Comparison of ENCODE assay signal across 8 cellular contexts in genomic region chr10:104267721-104268690, GRCh38. TPM values are rescaled to one million over a fixed set of nuclear protein-coding genes. Genes with fewer than 3 reads are reported as not detected.
A peak's percentile ranks its signal among the peaks of the same experiment; 100 is the strongest.
DNase-seq lines count a peak whose midpoint lies in the region; ATAC-seq and TF ChIP-seq lines count a peak whose summit lies in the region.

No MANE protein-coding gene starts in this region.

- ATAC-seq in HG02623 (IDR thresholded peaks at IDR 0.05; ENCODE audit: unreplicated experiment) = no peak
- no peak for ATAC-seq in HG02798 (IDR thresholded peaks at IDR 0.05; ENCODE audit: poor library complexity, unreplicated experiment)

- H3K9me3 ChIP-seq in iPS-18a (ENCODE audit: control insufficient read depth, low read depth, low read length) = no peaks in the 10 kb centered on the region

- peaks cover 23% of the 10 kb centered on the region for H3K36me3 ChIP-seq in iPS-18a (ENCODE audit: control insufficient read depth, low read depth, low read length)

- no peaks in the 10 kb centered on the region for H3K27me3 Mint-ChIP-seq in activated naive CD4-positive, alpha-beta T cell treated with anti-CD3 and anti-CD28 coated beads for 36 hours (ENCODE audit: low read depth)

- H3K27me3 ChIP-seq in iPS-18a (ENCODE audit: control insufficient read depth, insufficient read depth, low read length) = no peaks in the 10 kb centered on the region

- peak overlapping the region; percentile 84 for H3K4me3 Mint-ChIP-seq in activated naive CD4-positive, alpha-beta T cell treated with anti-CD3 and anti-CD28 coated beads for 36 hours

- H3K4me3 ChIP-seq in AG04449 (ENCODE audit: low read depth, low read length) = peak overlapping the region; percentile 83
- H3K4me3 ChIP-seq in iPS-18a (ENCODE audit: low read length) = peak overlapping the region; percentile 80

- H3K36me3 Mint-ChIP-seq in activated naive CD4-positive, alpha-beta T cell treated with anti-CD3 and anti-CD28 coated beads for 36 hours (ENCODE audit: low read depth) = peaks cover 45% of the 10 kb centered on the region

- TF ChIP-seq CTCF in AG04449 (IDR thresholded peaks at IDR 0.05; ENCODE audit: insufficient read depth, low read length, missing control alignments) = no peak

- H3K27ac Mint-ChIP-seq in activated naive CD4-positive, alpha-beta T cell treated with anti-CD3 and anti-CD28 coated beads for 36 hours = peak overlapping the region; percentile 99

- intact Hi-C loops in activated naive CD4-positive, alpha-beta T cell treated with anti-CD3 and anti-CD28 coated beads for 36 hours (cut with micrococcal nuclease) = loop anchor here (1.0 to 5.0 kb wide), 9 partner anchors 8 to 359 kb away; no protein-coding TSS in a partner anchor

- no peaks in the 10 kb centered on the region for H3K9me3 Mint-ChIP-seq in activated naive CD4-positive, alpha-beta T cell treated with anti-CD3 and anti-CD28 coated beads for 36 hours

- H3K9ac ChIP-seq in iPS-18a (ENCODE audit: low read length) = peak overlapping the region; percentile 87

- DNase-seq in AG04449 (ENCODE audit: low read depth, low spot score) = no peak
- peak; percentile 18 for DNase-seq in HEK293T (ENCODE audit: extremely low spot score)
- DNase-seq in activated naive CD4-positive, alpha-beta T cell treated with anti-CD3 and anti-CD28 coated beads for 36 hours = peak; percentile 65
- peak; percentile 34 for DNase-seq in stimulated activated CD4-positive, alpha-beta T cell treated with anti-CD3 and anti-CD28 coated beads, Interleukin-4, amount 100 ng/mL, for 1 hour
- no peak for DNase-seq in NCI-H2196 (lab: John Stamatoyannopoulos, UW; ENCODE audit: unreplicated experiment)

- no peaks in the 10 kb centered on the region for H3K4me1 ChIP-seq in iPS-18a (ENCODE audit: control insufficient read depth, low read depth, low read length)

- peaks cover 48% of the 10 kb centered on the region for H3K4me1 Mint-ChIP-seq in activated naive CD4-positive, alpha-beta T cell treated with anti-CD3 and anti-CD28 coated beads for 36 hours (ENCODE audit: low read depth)

- CTCF ChIA-PET in AG04449 (lab: Yijun Ruan, JAX) (interaction anchor here (1.2 to 1.4 kb wide), 2 partner anchors 13 to 83 kb away, joined by 3 to 7 read pairs; partner anchors contain the start of gene GSTO1), HEK293T (lab: Yijun Ruan, JAX) (interaction anchor here (0.8 kb wide), 1 partner anchor 11 kb away, joined by 4 read pairs; no protein-coding TSS in a partner anchor)
- CTCF ChIA-PET in activated naive CD4-positive, alpha-beta T cell treated with anti-CD3 and anti-CD28 coated beads for 36 hours (lab: Charles Lee) = interaction anchor here (1.4 kb wide), 1 partner anchor 13 kb away, joined by 6 read pairs; the partner anchor contains the start of gene GSTO1

- POLR2A ChIA-PET in AG04449 (lab: Yijun Ruan, JAX) (interaction anchor here (1.0 to 1.9 kb wide), 4 partner anchors 8 to 14 kb away, joined by 3 to 5 read pairs (median 4); partner anchors contain the start of gene GSTO1), HEK293T (lab: Yijun Ruan, JAX) (interaction anchor here (1.0 to 1.9 kb wide), 9 partner anchors 11 to 85 kb away, joined by 3 to 23 read pairs (median 5); partner anchors contain the start of genes CFAP43, CFAP58, GSTO1 and ITPRIP)

- H3K27ac ChIP-seq in iPS-18a (ENCODE audit: low read length) = no peak overlapping the region

TF ChIP-seq in HEK293T, 16 proteins besides CTCF, POLR2A, EP300 and RAD21:
- no peak for TF ChIP-seq SUZ12 (IDR thresholded peaks at IDR 0.05)
- TF ChIP-seq SP1 (IDR thresholded peaks at IDR 0.05) = no peak
- TF ChIP-seq ZNF384 (IDR thresholded peaks at IDR 0.05) = no peak
- no peak for TF ChIP-seq BHLHE40 (IDR thresholded peaks at IDR 0.05; ENCODE audit: borderline replicate concordance)
- TF ChIP-seq HDGF (IDR thresholded peaks at IDR 0.05; ENCODE audit: borderline replicate concordance) = no peak
- TF ChIP-seq TARDBP (IDR thresholded peaks at IDR 0.05) = no peak
- TF ChIP-seq FOXM1 (IDR thresholded peaks at IDR 0.05; ENCODE audit: borderline replicate concordance) = no peak
- TF ChIP-seq FOXA1 (IDR thresholded peaks at IDR 0.05) = no peak
- TF ChIP-seq ELF4 (IDR thresholded peaks at IDR 0.05) = no peak
- TF ChIP-seq L3MBTL2 (conservative IDR thresholded peaks at IDR 0.05) = no peak
- TF ChIP-seq CTBP1 (IDR thresholded peaks at IDR 0.05; ENCODE audit: borderline replicate concordance) = no peak
- no peak for TF ChIP-seq FOXK2 (IDR thresholded peaks at IDR 0.05)
- TF ChIP-seq NFRKB (IDR thresholded peaks at IDR 0.05) = no peak

RNA-seq across cellular contexts. Expression of gene GSTO2, which starts 1.0 kb away (rescaled TPM):
- 1 to 10 TPM; 3.0 to 3.6 TPM for total RNA-seq in activated naive CD4-positive, alpha-beta T cell treated with anti-CD3 and anti-CD28 coated beads for 36 hours

RNA-seq across cellular contexts. Expression of gene GSTO1, which starts 13.3 kb away (rescaled TPM):
- total RNA-seq in activated naive CD4-positive, alpha-beta T cell treated with anti-CD3 and anti-CD28 coated beads for 36 hours = 100 to 1,000 TPM; 197 to 201 TPM

RNA-seq across cellular contexts. Expression of gene CFAP43, which starts 35.8 kb away (rescaled TPM):
- total RNA-seq in activated naive CD4-positive, alpha-beta T cell treated with anti-CD3 and anti-CD28 coated beads for 36 hours = not detected

Comparison
In these comparisons a context has a peak if more than half of its experiments do, and no peak if none do; other contexts are left out.
1. DNase-seq: peak in HEK293T (single experiment), activated naive CD4-positive, alpha-beta T cell treated with anti-CD3 and anti-CD28 coated beads for 36 hours (single experiment) and stimulated activated CD4-positive, alpha-beta T cell treated with anti-CD3 and anti-CD28 coated beads, Interleukin-4, amount 100 ng/mL, for 1 hour (single experiment); none in AG04449 (single experiment) and NCI-H2196 (single experiment).